1 cellular context compared by ENCODE assay signal in the genomic region with DNA sequence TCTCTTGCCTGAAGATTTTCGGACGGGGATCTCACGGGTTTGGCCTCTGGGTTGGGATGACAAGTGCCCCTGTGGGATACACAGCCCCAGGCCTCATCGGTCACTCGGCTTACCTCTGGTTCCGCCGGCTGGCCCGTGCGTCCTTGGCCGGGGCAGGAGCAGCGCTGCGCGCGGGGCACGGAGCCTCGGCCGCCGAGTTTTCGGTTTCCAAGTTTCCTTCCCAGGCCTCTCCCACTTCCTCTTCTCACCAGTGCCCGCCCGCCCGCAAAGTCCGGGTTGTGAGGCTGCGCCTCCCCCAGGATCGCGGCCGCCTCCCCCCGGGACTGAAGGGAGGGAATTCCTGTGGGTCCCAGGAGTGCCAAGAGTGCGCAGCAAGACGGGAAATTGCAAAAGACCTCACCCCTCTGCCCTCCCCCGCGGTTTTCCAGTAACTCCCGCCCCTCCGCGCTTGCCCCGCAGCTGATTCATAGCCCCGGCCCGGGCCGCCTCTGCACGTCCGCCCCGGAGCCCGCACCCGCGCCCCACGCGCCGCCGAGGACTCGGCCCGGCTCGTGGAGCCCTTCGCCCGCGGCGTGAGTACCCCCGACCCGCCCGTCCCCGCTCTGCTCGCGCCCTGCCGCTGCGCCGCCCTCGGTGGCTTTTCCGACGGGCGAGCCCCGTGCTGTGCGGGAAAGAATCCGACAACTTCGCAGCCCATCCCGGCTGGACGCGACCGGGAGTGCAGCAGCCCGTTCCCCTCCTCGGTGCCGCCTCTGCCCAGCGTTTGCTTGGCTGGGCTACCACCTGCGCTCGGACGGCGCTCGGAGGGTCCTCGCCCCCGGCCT.
TF ChIP-seq lines count a peak whose summit lies in the region.

A gene (plus strand): TSS at position 458 of the 824 bp plus-strand sequence. CDS start 23,033 bp downstream, outside the sequence.

TF ChIP-seq in HepG2, 621 proteins besides CTCF, POLR2A, EP300 and RAD21 (continued from another document and continues in another):
- TF ChIP-seq, protein P1, sequence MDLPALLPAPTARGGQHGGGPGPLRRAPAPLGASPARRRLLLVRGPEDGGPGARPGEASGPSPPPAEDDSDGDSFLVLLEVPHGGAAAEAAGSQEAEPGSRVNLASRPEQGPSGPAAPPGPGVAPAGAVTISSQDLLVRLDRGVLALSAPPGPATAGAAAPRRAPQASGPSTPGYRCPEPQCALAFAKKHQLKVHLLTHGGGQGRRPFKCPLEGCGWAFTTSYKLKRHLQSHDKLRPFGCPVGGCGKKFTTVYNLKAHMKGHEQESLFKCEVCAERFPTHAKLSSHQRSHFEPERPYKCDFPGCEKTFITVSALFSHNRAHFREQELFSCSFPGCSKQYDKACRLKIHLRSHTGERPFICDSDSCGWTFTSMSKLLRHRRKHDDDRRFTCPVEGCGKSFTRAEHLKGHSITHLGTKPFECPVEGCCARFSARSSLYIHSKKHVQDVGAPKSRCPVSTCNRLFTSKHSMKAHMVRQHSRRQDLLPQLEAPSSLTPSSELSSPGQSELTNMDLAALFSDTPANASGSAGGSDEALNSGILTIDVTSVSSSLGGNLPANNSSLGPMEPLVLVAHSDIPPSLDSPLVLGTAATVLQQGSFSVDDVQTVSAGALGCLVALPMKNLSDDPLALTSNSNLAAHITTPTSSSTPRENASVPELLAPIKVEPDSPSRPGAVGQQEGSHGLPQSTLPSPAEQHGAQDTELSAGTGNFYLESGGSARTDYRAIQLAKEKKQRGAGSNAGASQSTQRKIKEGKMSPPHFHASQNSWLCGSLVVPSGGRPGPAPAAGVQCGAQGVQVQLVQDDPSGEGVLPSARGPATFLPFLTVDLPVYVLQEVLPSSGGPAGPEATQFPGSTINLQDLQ (CRISPR knock-in tag; IDR thresholded peaks at IDR 0.05) = no peak
- no peak for TF ChIP-seq PTBP1 (IDR thresholded peaks at IDR 0.05; ENCODE audit: low read depth, low read length, poor library complexity, severe bottlenecking)
- no peak for TF ChIP-seq NFE2L1 (CRISPR knock-in tag; IDR thresholded peaks at IDR 0.05; ENCODE audit: borderline replicate concordance)
- TF ChIP-seq, protein P2, sequence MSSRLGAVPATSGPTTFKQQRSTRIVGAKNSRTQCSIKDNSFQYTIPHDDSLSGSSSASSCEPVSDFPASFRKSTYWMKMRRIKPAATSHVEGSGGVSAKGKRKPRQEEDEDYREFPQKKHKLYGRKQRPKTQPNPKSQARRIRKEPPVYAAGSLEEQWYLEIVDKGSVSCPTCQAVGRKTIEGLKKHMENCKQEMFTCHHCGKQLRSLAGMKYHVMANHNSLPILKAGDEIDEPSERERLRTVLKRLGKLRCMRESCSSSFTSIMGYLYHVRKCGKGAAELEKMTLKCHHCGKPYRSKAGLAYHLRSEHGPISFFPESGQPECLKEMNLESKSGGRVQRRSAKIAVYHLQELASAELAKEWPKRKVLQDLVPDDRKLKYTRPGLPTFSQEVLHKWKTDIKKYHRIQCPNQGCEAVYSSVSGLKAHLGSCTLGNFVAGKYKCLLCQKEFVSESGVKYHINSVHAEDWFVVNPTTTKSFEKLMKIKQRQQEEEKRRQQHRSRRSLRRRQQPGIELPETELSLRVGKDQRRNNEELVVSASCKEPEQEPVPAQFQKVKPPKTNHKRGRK (CRISPR knock-in tag; IDR thresholded peaks at IDR 0.05) = 0 out of 2 replicates have a peak, but pooled peaks have one; percentile 39
- no peak for TF ChIP-seq ZNF354B (CRISPR knock-in tag; IDR thresholded peaks at IDR 0.05)
- TF ChIP-seq PHF21A (CRISPR knock-in tag; IDR thresholded peaks at IDR 0.05) = peak; percentile 86
- TF ChIP-seq, protein P3, sequence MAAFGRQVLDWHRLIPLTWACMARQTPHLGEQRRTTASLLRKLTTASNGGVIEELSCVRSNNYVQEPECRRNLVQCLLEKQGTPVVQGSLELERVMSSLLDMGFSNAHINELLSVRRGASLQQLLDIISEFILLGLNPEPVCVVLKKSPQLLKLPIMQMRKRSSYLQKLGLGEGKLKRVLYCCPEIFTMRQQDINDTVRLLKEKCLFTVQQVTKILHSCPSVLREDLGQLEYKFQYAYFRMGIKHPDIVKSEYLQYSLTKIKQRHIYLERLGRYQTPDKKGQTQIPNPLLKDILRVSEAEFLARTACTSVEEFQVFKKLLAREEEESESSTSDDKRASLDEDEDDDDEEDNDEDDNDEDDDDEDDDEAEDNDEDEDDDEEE (CRISPR knock-in tag; IDR thresholded peaks at IDR 0.05) = 0 out of 2 replicates have a peak, but pooled peaks have one; percentile 52
- peak; percentile 38; the same call in 1 of the 2 replicates for TF ChIP-seq HOXA3 (CRISPR knock-in tag; IDR thresholded peaks at IDR 0.05)
- TF ChIP-seq, protein P4, sequence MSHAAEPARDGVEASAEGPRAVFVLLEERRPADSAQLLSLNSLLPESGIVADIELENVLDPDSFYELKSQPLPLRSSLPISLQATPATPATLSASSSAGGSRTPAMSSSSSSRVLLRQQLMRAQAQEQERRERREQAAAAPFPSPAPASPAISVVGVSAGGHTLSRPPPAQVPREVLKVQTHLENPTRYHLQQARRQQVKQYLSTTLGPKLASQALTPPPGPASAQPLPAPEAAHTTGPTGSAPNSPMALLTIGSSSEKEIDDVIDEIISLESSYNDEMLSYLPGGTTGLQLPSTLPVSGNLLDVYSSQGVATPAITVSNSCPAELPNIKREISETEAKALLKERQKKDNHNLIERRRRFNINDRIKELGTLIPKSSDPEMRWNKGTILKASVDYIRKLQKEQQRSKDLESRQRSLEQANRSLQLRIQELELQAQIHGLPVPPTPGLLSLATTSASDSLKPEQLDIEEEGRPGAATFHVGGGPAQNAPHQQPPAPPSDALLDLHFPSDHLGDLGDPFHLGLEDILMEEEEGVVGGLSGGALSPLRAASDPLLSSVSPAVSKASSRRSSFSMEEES (CRISPR knock-in tag; IDR thresholded peaks at IDR 0.05) = 0 out of 2 replicates have a peak, but pooled peaks have one; percentile 59
- TF ChIP-seq, protein P5, sequence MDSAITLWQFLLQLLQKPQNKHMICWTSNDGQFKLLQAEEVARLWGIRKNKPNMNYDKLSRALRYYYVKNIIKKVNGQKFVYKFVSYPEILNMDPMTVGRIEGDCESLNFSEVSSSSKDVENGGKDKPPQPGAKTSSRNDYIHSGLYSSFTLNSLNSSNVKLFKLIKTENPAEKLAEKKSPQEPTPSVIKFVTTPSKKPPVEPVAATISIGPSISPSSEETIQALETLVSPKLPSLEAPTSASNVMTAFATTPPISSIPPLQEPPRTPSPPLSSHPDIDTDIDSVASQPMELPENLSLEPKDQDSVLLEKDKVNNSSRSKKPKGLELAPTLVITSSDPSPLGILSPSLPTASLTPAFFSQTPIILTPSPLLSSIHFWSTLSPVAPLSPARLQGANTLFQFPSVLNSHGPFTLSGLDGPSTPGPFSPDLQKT (CRISPR knock-in tag; IDR thresholded peaks at IDR 0.05; ENCODE audit: borderline replicate concordance) = no peak
- TF ChIP-seq TCF7 (IDR thresholded peaks at IDR 0.05; ENCODE audit: low read depth) = no peak; the same call in 1 of the 2 replicates
- TF ChIP-seq ZNF672 (CRISPR knock-in tag; IDR thresholded peaks at IDR 0.05) = no peak
- no peak for TF ChIP-seq ZNF296 (CRISPR knock-in tag; conservative IDR thresholded peaks at IDR 0.05)
- TF ChIP-seq ZSCAN29 (CRISPR knock-in tag; conservative IDR thresholded peaks at IDR 0.05) = no peak; the same call in 1 of the 2 replicates
- no peak for TF ChIP-seq IKZF1 (IDR thresholded peaks at IDR 0.05)
- TF ChIP-seq, protein P6, sequence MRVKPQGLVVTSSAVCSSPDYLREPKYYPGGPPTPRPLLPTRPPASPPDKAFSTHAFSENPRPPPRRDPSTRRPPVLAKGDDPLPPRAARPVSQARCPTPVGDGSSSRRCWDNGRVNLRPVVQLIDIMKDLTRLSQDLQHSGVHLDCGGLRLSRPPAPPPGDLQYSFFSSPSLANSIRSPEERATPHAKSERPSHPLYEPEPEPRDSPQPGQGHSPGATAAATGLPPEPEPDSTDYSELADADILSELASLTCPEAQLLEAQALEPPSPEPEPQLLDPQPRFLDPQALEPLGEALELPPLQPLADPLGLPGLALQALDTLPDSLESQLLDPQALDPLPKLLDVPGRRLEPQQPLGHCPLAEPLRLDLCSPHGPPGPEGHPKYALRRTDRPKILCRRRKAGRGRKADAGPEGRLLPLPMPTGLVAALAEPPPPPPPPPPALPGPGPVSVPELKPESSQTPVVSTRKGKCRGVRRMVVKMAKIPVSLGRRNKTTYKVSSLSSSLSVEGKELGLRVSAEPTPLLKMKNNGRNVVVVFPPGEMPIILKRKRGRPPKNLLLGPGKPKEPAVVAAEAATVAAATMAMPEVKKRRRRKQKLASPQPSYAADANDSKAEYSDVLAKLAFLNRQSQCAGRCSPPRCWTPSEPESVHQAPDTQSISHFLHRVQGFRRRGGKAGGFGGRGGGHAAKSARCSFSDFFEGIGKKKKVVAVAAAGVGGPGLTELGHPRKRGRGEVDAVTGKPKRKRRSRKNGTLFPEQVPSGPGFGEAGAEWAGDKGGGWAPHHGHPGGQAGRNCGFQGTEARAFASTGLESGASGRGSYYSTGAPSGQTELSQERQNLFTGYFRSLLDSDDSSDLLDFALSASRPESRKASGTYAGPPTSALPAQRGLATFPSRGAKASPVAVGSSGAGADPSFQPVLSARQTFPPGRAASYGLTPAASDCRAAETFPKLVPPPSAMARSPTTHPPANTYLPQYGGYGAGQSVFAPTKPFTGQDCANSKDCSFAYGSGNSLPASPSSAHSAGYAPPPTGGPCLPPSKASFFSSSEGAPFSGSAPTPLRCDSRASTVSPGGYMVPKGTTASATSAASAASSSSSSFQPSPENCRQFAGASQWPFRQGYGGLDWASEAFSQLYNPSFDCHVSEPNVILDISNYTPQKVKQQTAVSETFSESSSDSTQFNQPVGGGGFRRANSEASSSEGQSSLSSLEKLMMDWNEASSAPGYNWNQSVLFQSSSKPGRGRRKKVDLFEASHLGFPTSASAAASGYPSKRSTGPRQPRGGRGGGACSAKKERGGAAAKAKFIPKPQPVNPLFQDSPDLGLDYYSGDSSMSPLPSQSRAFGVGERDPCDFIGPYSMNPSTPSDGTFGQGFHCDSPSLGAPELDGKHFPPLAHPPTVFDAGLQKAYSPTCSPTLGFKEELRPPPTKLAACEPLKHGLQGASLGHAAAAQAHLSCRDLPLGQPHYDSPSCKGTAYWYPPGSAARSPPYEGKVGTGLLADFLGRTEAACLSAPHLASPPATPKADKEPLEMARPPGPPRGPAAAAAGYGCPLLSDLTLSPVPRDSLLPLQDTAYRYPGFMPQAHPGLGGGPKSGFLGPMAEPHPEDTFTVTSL (CRISPR knock-in tag; IDR thresholded peaks at IDR 0.05; ENCODE audit: borderline replicate concordance) = peak; percentile 52
- TF ChIP-seq ZNF781 (CRISPR knock-in tag; IDR thresholded peaks at IDR 0.05; ENCODE audit: borderline replicate concordance, not compliant biosample characterization) = no peak
- TF ChIP-seq DR1 (CRISPR knock-in tag; IDR thresholded peaks at IDR 0.05) = no peak
- no peak for TF ChIP-seq SCMH1 (CRISPR knock-in tag; IDR thresholded peaks at IDR 0.05; ENCODE audit: borderline replicate concordance)
- TF ChIP-seq, protein P7, sequence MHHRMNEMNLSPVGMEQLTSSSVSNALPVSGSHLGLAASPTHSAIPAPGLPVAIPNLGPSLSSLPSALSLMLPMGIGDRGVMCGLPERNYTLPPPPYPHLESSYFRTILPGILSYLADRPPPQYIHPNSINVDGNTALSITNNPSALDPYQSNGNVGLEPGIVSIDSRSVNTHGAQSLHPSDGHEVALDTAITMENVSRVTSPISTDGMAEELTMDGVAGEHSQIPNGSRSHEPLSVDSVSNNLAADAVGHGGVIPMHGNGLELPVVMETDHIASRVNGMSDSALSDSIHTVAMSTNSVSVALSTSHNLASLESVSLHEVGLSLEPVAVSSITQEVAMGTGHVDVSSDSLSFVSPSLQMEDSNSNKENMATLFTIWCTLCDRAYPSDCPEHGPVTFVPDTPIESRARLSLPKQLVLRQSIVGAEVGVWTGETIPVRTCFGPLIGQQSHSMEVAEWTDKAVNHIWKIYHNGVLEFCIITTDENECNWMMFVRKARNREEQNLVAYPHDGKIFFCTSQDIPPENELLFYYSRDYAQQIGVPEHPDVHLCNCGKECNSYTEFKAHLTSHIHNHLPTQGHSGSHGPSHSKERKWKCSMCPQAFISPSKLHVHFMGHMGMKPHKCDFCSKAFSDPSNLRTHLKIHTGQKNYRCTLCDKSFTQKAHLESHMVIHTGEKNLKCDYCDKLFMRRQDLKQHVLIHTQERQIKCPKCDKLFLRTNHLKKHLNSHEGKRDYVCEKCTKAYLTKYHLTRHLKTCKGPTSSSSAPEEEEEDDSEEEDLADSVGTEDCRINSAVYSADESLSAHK (CRISPR knock-in tag; IDR thresholded peaks at IDR 0.05; ENCODE audit: borderline replicate concordance) = no peak
- TF ChIP-seq ZFP36L1 (CRISPR knock-in tag; IDR thresholded peaks at IDR 0.05) = peak; percentile 77; the same call in 1 of the 2 replicates
- no peak for TF ChIP-seq RARG (CRISPR knock-in tag; IDR thresholded peaks at IDR 0.05; ENCODE audit: low read depth)
- TF ChIP-seq ARNT (IDR thresholded peaks at IDR 0.05) = no peak
- TF ChIP-seq ZNF678 (CRISPR knock-in tag; IDR thresholded peaks at IDR 0.05) = no peak
- TF ChIP-seq HNRNPK (IDR thresholded peaks at IDR 0.05; ENCODE audit: low read depth, low read length, poor library complexity, severe bottlenecking) = peak; percentile 68
- no peak; the same call in 1 of the 2 replicates for TF ChIP-seq SPEN (CRISPR knock-in tag; IDR thresholded peaks at IDR 0.05; ENCODE audit: low read depth)
- TF ChIP-seq KLF9 (CRISPR knock-in tag; IDR thresholded peaks at IDR 0.05; ENCODE audit: low read depth) = no peak
- no peak for TF ChIP-seq HNRNPH1 (optimal IDR thresholded peaks at IDR 0.05; ENCODE audit: low read depth, low read length)
- TF ChIP-seq, protein P8, sequence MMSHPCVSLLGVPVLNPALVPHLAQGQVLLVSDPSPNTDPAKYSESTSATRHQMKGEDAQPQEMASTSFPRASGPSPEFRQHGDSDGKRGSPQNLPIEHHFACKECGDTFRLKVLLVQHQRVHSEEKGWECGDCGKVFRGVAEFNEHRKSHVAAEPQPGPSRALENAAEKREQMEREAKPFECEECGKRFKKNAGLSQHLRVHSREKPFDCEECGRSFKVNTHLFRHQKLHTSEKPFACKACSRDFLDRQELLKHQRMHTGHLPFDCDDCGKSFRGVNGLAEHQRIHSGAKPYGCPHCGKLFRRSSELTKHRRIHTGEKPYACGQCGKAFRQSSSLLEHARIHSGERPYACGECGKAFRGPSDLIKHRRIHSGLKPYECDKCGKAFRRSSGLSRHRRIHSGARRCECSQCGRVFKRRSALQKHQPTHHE (CRISPR knock-in tag; IDR thresholded peaks at IDR 0.05; ENCODE audit: borderline replicate concordance) = no peak
- no peak for TF ChIP-seq NFYC (CRISPR knock-in tag; IDR thresholded peaks at IDR 0.05)
- no peak for TF ChIP-seq ZNF605 (CRISPR knock-in tag; IDR thresholded peaks at IDR 0.05)
- no peak for TF ChIP-seq HNF4G (IDR thresholded peaks at IDR 0.05; ENCODE audit: borderline replicate concordance, low read depth, low read length)
- TF ChIP-seq HNF4G (CRISPR knock-in tag; IDR thresholded peaks at IDR 0.05; ENCODE audit: borderline replicate concordance, low read depth) = 0 out of 2 replicates have a peak, but pooled peaks have one; percentile 39
- TF ChIP-seq, protein P9, sequence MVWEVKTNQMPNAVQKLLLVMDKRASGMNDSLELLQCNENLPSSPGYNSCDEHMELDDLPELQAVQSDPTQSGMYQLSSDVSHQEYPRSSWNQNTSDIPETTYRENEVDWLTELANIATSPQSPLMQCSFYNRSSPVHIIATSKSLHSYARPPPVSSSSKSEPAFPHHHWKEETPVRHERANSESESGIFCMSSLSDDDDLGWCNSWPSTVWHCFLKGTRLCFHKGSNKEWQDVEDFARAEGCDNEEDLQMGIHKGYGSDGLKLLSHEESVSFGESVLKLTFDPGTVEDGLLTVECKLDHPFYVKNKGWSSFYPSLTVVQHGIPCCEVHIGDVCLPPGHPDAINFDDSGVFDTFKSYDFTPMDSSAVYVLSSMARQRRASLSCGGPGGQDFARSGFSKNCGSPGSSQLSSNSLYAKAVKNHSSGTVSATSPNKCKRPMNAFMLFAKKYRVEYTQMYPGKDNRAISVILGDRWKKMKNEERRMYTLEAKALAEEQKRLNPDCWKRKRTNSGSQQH (CRISPR knock-in tag; IDR thresholded peaks at IDR 0.05; ENCODE audit: low read depth) = 0 out of 2 replicates have a peak, but pooled peaks have one; percentile 58
